11 cellular contexts compared by ENCODE assay signal in the genomic region with DNA sequence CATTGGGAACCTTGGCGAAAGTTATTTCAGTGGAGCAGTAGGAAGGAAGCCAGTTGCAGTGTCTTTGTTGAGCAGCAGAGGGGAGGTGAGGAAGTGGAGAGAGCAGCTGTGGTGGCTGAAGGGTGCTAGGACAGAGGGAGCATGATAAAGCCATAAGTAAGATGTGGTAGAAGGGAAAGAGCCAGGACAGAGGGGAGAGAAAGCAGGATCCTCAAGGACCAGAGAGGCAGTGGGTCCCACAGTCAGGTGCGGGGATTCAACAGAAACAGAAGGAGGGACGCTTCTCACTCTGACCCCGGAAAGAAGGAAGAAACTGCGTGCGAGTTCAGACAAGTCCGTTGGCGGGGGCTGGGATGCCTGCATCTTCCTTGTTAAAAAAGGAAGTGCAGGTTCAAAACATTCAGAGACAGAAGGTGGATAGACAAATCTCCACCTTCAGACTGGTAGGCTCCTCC. TPM values are rescaled to one million over a fixed set of nuclear protein-coding genes. Genes with fewer than 3 reads are reported as not detected.
DNase-seq lines count a peak whose midpoint lies in the region; ATAC-seq and TF ChIP-seq lines count a peak whose summit lies in the region.
"Had no signal": no experiment of that assay in that cellular context is flagged by ENCODE, and none has a peak within 500 bp of the region (broad histone marks: within the 10 kb centered on the region; RNA-seq: fewer than 3 reads in every experiment).

A gene (plus strand): TSS at position 403 of the 455 bp plus-strand sequence. CDS start 8,774 bp downstream, outside the sequence.

- no peak within 1 kb of the TSS for H3K27ac Mint-ChIP-seq in WTC11
- H3K27ac Mint-ChIP-seq in Calu3 (ENCODE audit: unreplicated experiment), result no peak within 1 kb of the TSS

- intact Hi-C loops in lower lobe of right lung (cut with DNase I), result no loop called here
- intact Hi-C loops in Calu3 (cut with micrococcal nuclease; ENCODE audit: unreplicated experiment), result no loop called here

- H3K27ac ChIP-seq in lower lobe of right lung, result peak within 1 kb of the TSS; percentile 31
- H3K27ac ChIP-seq: sigmoid colon had no signal

- peaks cover 6% of the 10 kb centered on the region; the same call in 1 of the 2 replicates for H3K27me3 Mint-ChIP-seq in WTC11 (ENCODE audit: low read depth)
- H3K27me3 Mint-ChIP-seq in Calu3 (ENCODE audit: unreplicated experiment), result peaks cover 73% of the 10 kb centered on the region

- H3K4me1 Mint-ChIP-seq in WTC11 (peaks cover 18% of the 10 kb centered on the region), Calu3 (ENCODE audit: low read depth, unreplicated experiment) (no peaks in the 10 kb centered on the region)

- H3K9me3 ChIP-seq in lower lobe of right lung, result peaks cover 4% of the 10 kb centered on the region

- H3K9me3 Mint-ChIP-seq in WTC11, result peaks cover 24% of the 10 kb centered on the region
- H3K9me3 Mint-ChIP-seq in Calu3 (ENCODE audit: low read depth, unreplicated experiment), result peaks cover 2% of the 10 kb centered on the region

- H3K4me3 ChIP-seq in lower lobe of right lung, result peak within 1 kb of the TSS; percentile 19
- H3K4me3 ChIP-seq: sigmoid colon had no signal

- H3K4me3 Mint-ChIP-seq in WTC11 (no peak within 1 kb of the TSS), Calu3 (ENCODE audit: low read depth, unreplicated experiment) (no peak within 1 kb of the TSS)

- ATAC-seq in HG02885 (IDR thresholded peaks at IDR 0.05; ENCODE audit: poor library complexity, unreplicated experiment), result peak; percentile 39
- ATAC-seq in WTC11, result peak; percentile 87
- ATAC-seq in lower lobe of right lung, result peak; percentile 58 to 74
- ATAC-seq in HG02973 (IDR thresholded peaks at IDR 0.05; ENCODE audit: unreplicated experiment), result no peak

- peaks cover 17% of the 10 kb centered on the region for H3K36me3 Mint-ChIP-seq in WTC11
- no peaks in the 10 kb centered on the region for H3K36me3 Mint-ChIP-seq in Calu3 (ENCODE audit: insufficient read depth, unreplicated experiment)

- POLR2A ChIA-PET in WTC11 (lab: Charles Lee), result no interaction called here

- DNase-seq in CD1c-positive myeloid dendritic cell (ENCODE audit: extremely low spot score), result peak; percentile 73
- no peak for DNase-seq in WTC11 (ENCODE audit: low spot score)
- DNase-seq in lower lobe of right lung, result peak; percentile 81
- DNase-seq in LoVo (ENCODE audit: low spot score), result no peak
- no peak for DNase-seq in Calu3
- no peak for DNase-seq in NCI-H1930 (lab: John Stamatoyannopoulos, UW)
- DNase-seq: cortex of kidney, DND-41, sigmoid colon had no signal

- BruUV-seq in Calu3 (replicated peaks; lab: Mats Ljungman, UMichigan), result no TSS peak

- H3K4me1 ChIP-seq in lower lobe of right lung, result peaks cover 17% of the 10 kb centered on the region
- H3K4me1 ChIP-seq: sigmoid colon had no signal

- H3K27me3 ChIP-seq in lower lobe of right lung (ENCODE audit: low read depth), result no peaks in the 10 kb centered on the region
- H3K27me3 ChIP-seq: sigmoid colon had no signal

- CTCF ChIA-PET in WTC11 (lab: Charles Lee) (interaction anchor here (0.6 to 2.0 kb wide), 3 partner anchors 43 to 101 kb away, joined by 3 to 7 read pairs (median 4); a partner anchor contains a TSS), Calu3 (lab: Charles Lee) (no interaction called here)

- TF ChIP-seq CTCF in WTC11 (IDR thresholded peaks at IDR 0.05), result no peak
- TF ChIP-seq CTCF in lower lobe of right lung (IDR thresholded peaks at IDR 0.05), result no peak
- TF ChIP-seq CTCF in Calu3 (IDR thresholded peaks at IDR 0.05; ENCODE audit: unreplicated experiment), result no peak

- H3K36me3 ChIP-seq in lower lobe of right lung, result no peaks in the 10 kb centered on the region
- H3K36me3 ChIP-seq: sigmoid colon had no signal

TF ChIP-seq in WTC11, 78 proteins besides CTCF, POLR2A, EP300 and RAD21 (continues in another document):
- TF ChIP-seq ZNF423 (CRISPR knock-in tag; IDR thresholded peaks at IDR 0.05) (no peak), ZNF219 (CRISPR knock-in tag; IDR thresholded peaks at IDR 0.05; ENCODE audit: borderline replicate concordance) (no peak), ZNF232 (CRISPR knock-in tag; IDR thresholded peaks at IDR 0.05) (no peak), ELF4 (CRISPR knock-in tag; IDR thresholded peaks at IDR 0.05; ENCODE audit: low read depth) (no peak), ZNF138 (CRISPR knock-in tag; conservative IDR thresholded peaks at IDR 0.05) (no peak), EMX1 (CRISPR knock-in tag; IDR thresholded peaks at IDR 0.05) (no peak), ETV6 (CRISPR knock-in tag; IDR thresholded peaks at IDR 0.05) (no peak)
- TF ChIP-seq, protein P1, sequence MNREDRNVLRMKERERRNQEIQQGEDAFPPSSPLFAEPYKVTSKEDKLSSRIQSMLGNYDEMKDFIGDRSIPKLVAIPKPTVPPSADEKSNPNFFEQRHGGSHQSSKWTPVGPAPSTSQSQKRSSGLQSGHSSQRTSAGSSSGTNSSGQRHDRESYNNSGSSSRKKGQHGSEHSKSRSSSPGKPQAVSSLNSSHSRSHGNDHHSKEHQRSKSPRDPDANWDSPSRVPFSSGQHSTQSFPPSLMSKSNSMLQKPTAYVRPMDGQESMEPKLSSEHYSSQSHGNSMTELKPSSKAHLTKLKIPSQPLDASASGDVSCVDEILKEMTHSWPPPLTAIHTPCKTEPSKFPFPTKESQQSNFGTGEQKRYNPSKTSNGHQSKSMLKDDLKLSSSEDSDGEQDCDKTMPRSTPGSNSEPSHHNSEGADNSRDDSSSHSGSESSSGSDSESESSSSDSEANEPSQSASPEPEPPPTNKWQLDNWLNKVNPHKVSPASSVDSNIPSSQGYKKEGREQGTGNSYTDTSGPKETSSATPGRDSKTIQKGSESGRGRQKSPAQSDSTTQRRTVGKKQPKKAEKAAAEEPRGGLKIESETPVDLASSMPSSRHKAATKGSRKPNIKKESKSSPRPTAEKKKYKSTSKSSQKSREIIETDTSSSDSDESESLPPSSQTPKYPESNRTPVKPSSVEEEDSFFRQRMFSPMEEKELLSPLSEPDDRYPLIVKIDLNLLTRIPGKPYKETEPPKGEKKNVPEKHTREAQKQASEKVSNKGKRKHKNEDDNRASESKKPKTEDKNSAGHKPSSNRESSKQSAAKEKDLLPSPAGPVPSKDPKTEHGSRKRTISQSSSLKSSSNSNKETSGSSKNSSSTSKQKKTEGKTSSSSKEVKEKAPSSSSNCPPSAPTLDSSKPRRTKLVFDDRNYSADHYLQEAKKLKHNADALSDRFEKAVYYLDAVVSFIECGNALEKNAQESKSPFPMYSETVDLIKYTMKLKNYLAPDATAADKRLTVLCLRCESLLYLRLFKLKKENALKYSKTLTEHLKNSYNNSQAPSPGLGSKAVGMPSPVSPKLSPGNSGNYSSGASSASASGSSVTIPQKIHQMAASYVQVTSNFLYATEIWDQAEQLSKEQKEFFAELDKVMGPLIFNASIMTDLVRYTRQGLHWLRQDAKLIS (CRISPR knock-in tag; IDR thresholded peaks at IDR 0.05; ENCODE audit: borderline replicate concordance), result no peak
- TF ChIP-seq, protein P2, sequence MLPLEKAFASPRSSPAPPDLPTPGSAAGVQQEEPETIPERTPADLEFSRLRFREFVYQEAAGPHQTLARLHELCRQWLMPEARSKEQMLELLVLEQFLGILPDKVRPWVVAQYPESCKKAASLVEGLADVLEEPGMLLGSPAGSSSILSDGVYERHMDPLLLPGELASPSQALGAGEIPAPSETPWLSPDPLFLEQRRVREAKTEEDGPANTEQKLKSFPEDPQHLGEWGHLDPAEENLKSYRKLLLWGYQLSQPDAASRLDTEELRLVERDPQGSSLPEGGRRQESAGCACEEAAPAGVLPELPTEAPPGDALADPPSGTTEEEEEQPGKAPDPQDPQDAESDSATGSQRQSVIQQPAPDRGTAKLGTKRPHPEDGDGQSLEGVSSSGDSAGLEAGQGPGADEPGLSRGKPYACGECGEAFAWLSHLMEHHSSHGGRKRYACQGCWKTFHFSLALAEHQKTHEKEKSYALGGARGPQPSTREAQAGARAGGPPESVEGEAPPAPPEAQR (CRISPR knock-in tag; IDR thresholded peaks at IDR 0.05), result no peak
- TF ChIP-seq, protein P3, sequence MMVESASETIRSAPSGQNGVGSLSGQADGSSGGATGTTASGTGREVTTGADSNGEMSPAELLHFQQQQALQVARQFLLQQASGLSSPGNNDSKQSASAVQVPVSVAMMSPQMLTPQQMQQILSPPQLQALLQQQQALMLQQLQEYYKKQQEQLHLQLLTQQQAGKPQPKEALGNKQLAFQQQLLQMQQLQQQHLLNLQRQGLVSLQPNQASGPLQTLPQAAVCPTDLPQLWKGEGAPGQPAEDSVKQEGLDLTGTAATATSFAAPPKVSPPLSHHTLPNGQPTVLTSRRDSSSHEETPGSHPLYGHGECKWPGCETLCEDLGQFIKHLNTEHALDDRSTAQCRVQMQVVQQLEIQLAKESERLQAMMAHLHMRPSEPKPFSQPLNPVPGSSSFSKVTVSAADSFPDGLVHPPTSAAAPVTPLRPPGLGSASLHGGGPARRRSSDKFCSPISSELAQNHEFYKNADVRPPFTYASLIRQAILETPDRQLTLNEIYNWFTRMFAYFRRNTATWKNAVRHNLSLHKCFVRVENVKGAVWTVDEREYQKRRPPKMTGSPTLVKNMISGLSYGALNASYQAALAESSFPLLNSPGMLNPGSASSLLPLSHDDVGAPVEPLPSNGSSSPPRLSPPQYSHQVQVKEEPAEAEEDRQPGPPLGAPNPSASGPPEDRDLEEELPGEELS (CRISPR knock-in tag; IDR thresholded peaks at IDR 0.05), result no peak

RNA-seq across cellular contexts. Expression of the gene that starts here (rescaled TPM):
- total RNA-seq in WTC11 (2021), result 0.34 to 0.96 TPM (median 0.87 TPM) in 3 replicates
- 20.1 TPM for total RNA-seq in lower lobe of right lung
- total RNA-seq in Calu3 (2022), result not detected in 2 replicates
- total RNA-seq: sigmoid colon had no signal

Comparison
In these comparisons a context has a peak if more than half of its experiments do, and no peak if none do; other contexts are left out.
1. RNA of the gene that starts here (total RNA-seq): 20.1 TPM in lower lobe of right lung (single experiment); 0.34 to 0.96 TPM in WTC11 and not detected in Calu3; every median in the first group is over 10 times any median in the second.
2. Peak in ATAC-seq in WTC11; RNA of the gene not detected or under 1 TPM.
3. DNase-seq: peak in CD1c-positive myeloid dendritic cell (single experiment) and lower lobe of right lung (single experiment); none in WTC11 (single experiment), LoVo (single experiment), Calu3 (single experiment) and NCI-H1930 (0 of 2).